In genomic region chr22:37062657-37063381, GRCh38 we compare ENCODE assay signal across 13 cellular contexts. TPM values are rescaled to one million over a fixed set of nuclear protein-coding genes. Genes with fewer than 3 reads are reported as not detected.
A peak's percentile ranks its signal among the peaks of the same experiment; 100 is the strongest.
DNase-seq lines count a peak whose midpoint lies in the region; ATAC-seq and TF ChIP-seq lines count a peak whose summit lies in the region.
"Had no signal": no experiment of that assay in that cellular context is flagged by ENCODE, and none has a peak within 500 bp of the region (broad histone marks: within the 10 kb centered on the region; RNA-seq: fewer than 3 reads in every experiment).

No MANE protein-coding gene starts in this region.

- no peak for TF ChIP-seq CTCF in VCaP (conservative IDR thresholded peaks at IDR 0.05)

- no peaks in the 10 kb centered on the region for H3K27me3 ChIP-seq in right cardiac atrium (ENCODE audit: control insufficient read depth, insufficient read depth)
- H3K27me3 ChIP-seq in iPS-20b (ENCODE audit: insufficient read depth, low read length) = peaks cover 40% of the 10 kb centered on the region

- H3K4me3 ChIP-seq in right cardiac atrium (ENCODE audit: low read length) (no peak overlapping the region), iPS-20b (ENCODE audit: low read length) (no peak overlapping the region)

- H3K9me3 ChIP-seq in right cardiac atrium (ENCODE audit: control insufficient read depth, low read length) = no peaks in the 10 kb centered on the region
- no peaks in the 10 kb centered on the region for H3K9me3 ChIP-seq in iPS-20b (ENCODE audit: insufficient read depth, low read depth, low read length)

- H3K27ac ChIP-seq in right cardiac atrium (ENCODE audit: low read length) = no peak overlapping the region
- peak overlapping the region; percentile 30; the same call in 1 of the 2 replicates for H3K27ac ChIP-seq in VCaP
- peak overlapping the region; percentile 8 for H3K27ac ChIP-seq in iPS-20b (ENCODE audit: low read length)
- H3K27ac ChIP-seq in substantia nigra (ENCODE audit: low read depth, low read length, poor library complexity, severe bottlenecking) = no peak overlapping the region

- intact Hi-C loops in right cardiac atrium (cut with DNase I) (no loop called here), cardiac septum (cut with DNase I) (no loop called here)

- ATAC-seq in right cardiac atrium (no peak), HG02763 (IDR thresholded peaks at IDR 0.05; ENCODE audit: unreplicated experiment) (no peak), HG02798 (IDR thresholded peaks at IDR 0.05; ENCODE audit: poor library complexity, unreplicated experiment) (no peak)

- H3K4me1 ChIP-seq in right cardiac atrium (ENCODE audit: control insufficient read depth, insufficient read depth, low read length) (no peaks in the 10 kb centered on the region), iPS-20b (ENCODE audit: insufficient read depth, low read length) (no peaks in the 10 kb centered on the region; the same call in 1 of the 2 replicates)

- 85% methylated on average over 17 of the region's 17 CpGs for WGBS in right cardiac atrium

- DNase-seq in right cardiac atrium (peak in 2 of 3 donors; percentile 32 to 53), cardiac septum (ENCODE audit: low spot score) (no peak), substantia nigra (lab: John Stamatoyannopoulos, UW) (no peak)
- no peak for DNase-seq in stimulated activated CD4-positive, alpha-beta T cell treated with anti-CD3 and anti-CD28 coated beads, Interleukin-4, amount 100 ng/mL, for 1 hour
- DNase-seq: CD4-positive, CD25-positive, alpha-beta regulatory T cell; IMR-90; Kasumi-1; OCI-M1 had no signal

- H3K36me3 ChIP-seq in iPS-20b (ENCODE audit: insufficient read depth, low read depth, low read length) = peaks cover 16% of the 10 kb centered on the region; the same call in 1 of the 2 replicates

- peak overlapping the region; percentile 27 for H3K9ac ChIP-seq in iPS-20b (ENCODE audit: low read depth, low read length)

RNA-seq across cellular contexts. Expression of gene KCTD17, which starts 11.3 kb away (rescaled TPM):
- total RNA-seq in right cardiac atrium = 10 to 100 TPM; 24.8 to 37.8 (median 32.2) TPM
- 34.4 TPM for polyA plus RNA-seq in right cardiac atrium
- total RNA-seq in cardiac septum = 50.2 TPM

RNA-seq across cellular contexts. Expression of gene MPST, which starts 43.3 kb away (rescaled TPM):
- total RNA-seq in right cardiac atrium (10 to 100 TPM; 49.6 to 65.7 (median 54.2) TPM), cardiac septum (33.5 TPM)
- 93.0 TPM for polyA plus RNA-seq in right cardiac atrium

RNA-seq across cellular contexts. Expression of gene TST, which starts 43.6 kb away (rescaled TPM):
- total RNA-seq in right cardiac atrium (10 to 100 TPM; 31.7 to 53.6 (median 36.6) TPM), cardiac septum (29.7 TPM)
- 67.9 TPM for polyA plus RNA-seq in right cardiac atrium
- total RNA-seq: CD4-positive, CD25-positive, alpha-beta regulatory T cell had no signal

RNA-seq across cellular contexts. Expression of gene TMPRSS6, which starts 46.7 kb away (rescaled TPM):
- not detected for total RNA-seq in right cardiac atrium
- polyA plus RNA-seq in right cardiac atrium = not detected
- not detected for total RNA-seq in cardiac septum
- total RNA-seq: IMR-90, SK-MEL-5 had no signal
- polyA plus RNA-seq: IMR-90 had no signal

Comparison
In these comparisons a context has a peak if more than half of its experiments do, and no peak if none do; other contexts are left out.
1. DNase-seq: peak in right cardiac atrium (2 of 3); none in cardiac septum (single experiment), substantia nigra (0 of 49) and stimulated activated CD4-positive, alpha-beta T cell treated with anti-CD3 and anti-CD28 coated beads, Interleukin-4, amount 100 ng/mL, for 1 hour (single experiment).
2. H3K27ac ChIP-seq: peak in VCaP (single experiment) and iPS-20b (single experiment); none in right cardiac atrium (single experiment) and substantia nigra (single experiment).